In the genomic region with DNA sequence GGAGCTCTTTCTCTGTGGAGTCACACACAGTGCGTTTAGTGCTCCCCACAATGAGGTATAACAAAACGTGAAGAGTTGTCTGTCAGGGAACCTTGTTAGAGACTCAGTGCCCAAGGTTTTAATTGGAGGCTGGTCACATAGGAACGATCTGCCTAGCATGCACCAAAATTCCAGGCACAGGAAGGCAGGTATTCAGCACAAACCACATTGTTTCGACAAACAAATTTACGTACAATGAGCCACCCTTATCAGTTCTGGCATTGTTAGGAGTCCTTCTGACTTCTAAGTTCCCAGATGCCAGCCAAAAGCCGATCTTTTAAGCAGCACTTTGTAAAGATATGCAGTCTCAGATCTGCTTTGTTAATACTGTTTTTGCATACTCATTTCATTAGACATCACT, we compare ENCODE assay signal across 30 cellular contexts.
"Had no signal": no experiment of that assay in that cellular context is flagged by ENCODE, and none has a peak within 500 bp of the region (broad histone marks: within the 10 kb centered on the region; RNA-seq: fewer than 3 reads in every experiment).

No MANE protein-coding gene starts in this region.

- H3K4me3 Mint-ChIP-seq: activated CD4-positive, alpha-beta memory T cell treated with anti-CD3 and anti-CD28 coated beads, Interleukin-2, amount 10 ng/mL, durations not matched to agents 7 days and 5 days; activated CD8-positive, alpha-beta memory T cell treated with anti-CD3 and anti-CD28 coated beads, Interleukin-2, amount 10 ng/mL, durations not matched to agents 7 days and 5 days; activated naive CD8-positive, alpha-beta T cell treated with anti-CD3 and anti-CD28 coated beads for 36 hours had no signal

- ATAC-seq: activated CD8-positive, alpha-beta memory T cell treated with anti-CD3 and anti-CD28 coated beads, Interleukin-2, amount 10 ng/mL, durations not matched to agents 7 days and 5 days; Right ventricle myocardium inferior had no signal

- H3K9me3 Mint-ChIP-seq: activated CD4-positive, alpha-beta memory T cell treated with anti-CD3 and anti-CD28 coated beads, Interleukin-2, amount 10 ng/mL, durations not matched to agents 7 days and 5 days; activated naive CD8-positive, alpha-beta T cell treated with anti-CD3 and anti-CD28 coated beads for 36 hours had no signal

- H3K36me3 Mint-ChIP-seq: activated CD8-positive, alpha-beta memory T cell treated with anti-CD3 and anti-CD28 coated beads, Interleukin-2, amount 10 ng/mL, durations not matched to agents 7 days and 5 days; activated naive CD8-positive, alpha-beta T cell treated with anti-CD3 and anti-CD28 coated beads for 36 hours had no signal

- H3K9me3 ChIP-seq: breast epithelium had no signal

- H2AFZ ChIP-seq: PC-9 had no signal

- DNase-seq: activated CD4-positive, alpha-beta memory T cell treated with anti-CD3 and anti-CD28 coated beads, Interleukin-2, amount 10 ng/mL, durations not matched to agents 7 days and 5 days; activated CD4-positive, alpha-beta T cell treated with anti-CD3 and anti-CD28 coated beads for 1 hour; activated CD4-positive, alpha-beta T cell treated with anti-CD3 and anti-CD28 coated beads for 48 hours; activated CD4-positive, CD25-positive, alpha-beta regulatory T cell; activated CD8-positive, alpha-beta memory T cell treated with anti-CD3 and anti-CD28 coated beads for 24 hours; activated CD8-positive, alpha-beta memory T cell treated with anti-CD3 and anti-CD28 coated beads, Interleukin-2, amount 10 ng/mL, durations not matched to agents 7 days and 5 days; activated CD8-positive, alpha-beta memory T cell treated with anti-CD3 and anti-CD28 coated beads, Interleukin-2, amount 50 U/mL, for 48 hours; activated effector memory CD4-positive, alpha-beta T cell treated with anti-CD3 and anti-CD28 coated beads, Interleukin-2, amount 50 U/mL, for 16 hours; activated naive CD4-positive, alpha-beta T cell; activated naive CD4-positive, alpha-beta T cell treated with anti-CD3 and anti-CD28 coated beads, Interleukin-2, amount 50 U/mL, for 16 hours; activated naive CD8-positive, alpha-beta T cell treated with anti-CD3 and anti-CD28 coated beads for 36 hours; activated T-cell treated with anti-CD3 and anti-CD28 coated beads, Interleukin-2, amount 50 U/mL, for 48 hours; amniotic stem cell; aorta; MM.1S; MV-4-11; NCI-H1092; NCI-H1436 treated with DMSO at 0.1 percent for 48 hours; NCI-H1694 treated with DMSO at 0.1 percent for 48 hours; NCI-H2029; NCI-H345; NCI-H524 treated with DMSO at 0.1 percent for 48 hours; PC-9; T1000; WERI-Rb-1 had no signal

- H3K4me2 ChIP-seq: KMS-11, PC-9 had no signal

- H3K36me3 ChIP-seq: breast epithelium, WERI-Rb-1 had no signal

- H3K27me3 ChIP-seq: breast epithelium had no signal

- FAIRE-seq: RCC 7860 had no signal

- H3K9ac ChIP-seq: KMS-11 had no signal

- H3K4me1 Mint-ChIP-seq: activated CD4-positive, alpha-beta memory T cell treated with anti-CD3 and anti-CD28 coated beads, Interleukin-2, amount 10 ng/mL, durations not matched to agents 7 days and 5 days; activated CD8-positive, alpha-beta memory T cell treated with anti-CD3 and anti-CD28 coated beads, Interleukin-2, amount 10 ng/mL, durations not matched to agents 7 days and 5 days; activated naive CD8-positive, alpha-beta T cell treated with anti-CD3 and anti-CD28 coated beads for 36 hours had no signal

- H3K4me3 ChIP-seq: breast epithelium, PC-9 had no signal

- H3K4me1 ChIP-seq: breast epithelium had no signal

- H3K27ac Mint-ChIP-seq: activated CD4-positive, alpha-beta memory T cell treated with anti-CD3 and anti-CD28 coated beads, Interleukin-2, amount 10 ng/mL, durations not matched to agents 7 days and 5 days; activated CD8-positive, alpha-beta memory T cell treated with anti-CD3 and anti-CD28 coated beads, Interleukin-2, amount 10 ng/mL, durations not matched to agents 7 days and 5 days; activated naive CD8-positive, alpha-beta T cell treated with anti-CD3 and anti-CD28 coated beads for 36 hours had no signal

- H3K27ac ChIP-seq: breast epithelium, KMS-11, PC-9, RWPE1, WERI-Rb-1 had no signal

- H3K27me3 Mint-ChIP-seq: activated CD4-positive, alpha-beta memory T cell treated with anti-CD3 and anti-CD28 coated beads, Interleukin-2, amount 10 ng/mL, durations not matched to agents 7 days and 5 days; activated CD8-positive, alpha-beta memory T cell treated with anti-CD3 and anti-CD28 coated beads, Interleukin-2, amount 10 ng/mL, durations not matched to agents 7 days and 5 days; activated naive CD8-positive, alpha-beta T cell treated with anti-CD3 and anti-CD28 coated beads for 36 hours had no signal
